Comparison of ENCODE assay signal across 25 cellular contexts in genomic region chr16:796296-797119, GRCh38. TPM values are rescaled to one million over a fixed set of nuclear protein-coding genes. Genes with fewer than 3 reads are reported as not detected.
"Had no signal": no experiment of that assay in that cellular context is flagged by ENCODE, and none has a peak within 500 bp of the region (broad histone marks: within the 10 kb centered on the region; RNA-seq: fewer than 3 reads in every experiment).

No MANE protein-coding gene starts in this region.

- H3K27ac ChIP-seq: breast epithelium had no signal

- H3K9me3 ChIP-seq: breast epithelium, MG63 had no signal

- FAIRE-seq: RCC 7860 had no signal

- DNase-seq: activated B cell treated with CpG ODN at 0.5 μM for 24 hours; activated CD4-positive, alpha-beta T cell treated with anti-CD3 and anti-CD28 coated beads for 1 hour; activated effector memory CD4-positive, alpha-beta T cell treated with Interleukin-2 at 50 U/mL for 16 hours; activated naive CD4-positive, alpha-beta T cell; aorta; central memory CD4-positive, alpha-beta T cell; MG63; MV-4-11; NCI-H1092 treated with DMSO at 0.1 percent for 48 hours; NCI-H1417 treated with DMSO at 0.1 percent for 48 hours; NCI-H1694; NCI-H345; NCI-H510A; NK-92 treated with Interleukin-12 subunit alpha and Interleukin-12 subunit beta, amount 100 ng/mL, for 24 hours; OCI-M1; SHP77 treated with DMSO at 0.1 percent for 48 hours; T-helper 17 cell; T-helper 9 cell had no signal

- H3K36me3 ChIP-seq: breast epithelium had no signal

- H3K4me3 ChIP-seq: MG63 had no signal

RNA-seq across cellular contexts. Expression of gene GNG13, which starts 4.0 kb away (rescaled TPM):
- total RNA-seq: activated B cell treated with CpG ODN at 0.5 μM for 24 hours; activated CD4-positive, alpha-beta T cell treated with anti-CD3 and anti-CD28 coated beads, Interleukin-2, amount 10 ng/mL, durations not matched to agents 24 days and 14 days; activated CD8-positive, alpha-beta memory T cell treated with anti-CD3 and anti-CD28 coated beads, Interleukin-2, amount 10 ng/mL, durations not matched to agents 7 days and 5 days; activated T-helper 1 cell treated with anti-CD3 and anti-CD28 coated beads, Interleukin-12 subunit alpha, Interleukin-12 subunit beta, Interleukin-2, Interleukin-4 antibody, amounts not matched to agents 30 ng/mL and 10 ng/mL and 1 ng/mL, durations not matched to agents 14 hours and 24 hours and 36 hours; aorta; breast epithelium; chondrocyte; SK-MEL-5; T-helper 17 cell had no signal
- polyA plus RNA-seq: aorta had no signal

RNA-seq across cellular contexts. Expression of gene MSLN, which starts 36.0 kb away (rescaled TPM):
- total RNA-seq: activated B cell treated with CpG ODN at 0.5 μM for 24 hours; activated CD4-positive, alpha-beta T cell treated with anti-CD3 and anti-CD28 coated beads, Interleukin-2, amount 10 ng/mL, durations not matched to agents 24 days and 14 days; activated CD8-positive, alpha-beta memory T cell treated with anti-CD3 and anti-CD28 coated beads, Interleukin-2, amount 10 ng/mL, durations not matched to agents 7 days and 5 days; activated T-helper 1 cell treated with anti-CD3 and anti-CD28 coated beads, Interleukin-12 subunit alpha, Interleukin-12 subunit beta, Interleukin-2, Interleukin-4 antibody, amounts not matched to agents 30 ng/mL and 10 ng/mL and 1 ng/mL, durations not matched to agents 14 hours and 24 hours and 36 hours; chondrocyte; SK-MEL-5; T-helper 17 cell had no signal
